ENCODE assay signal across 8 cellular contexts in genomic region chr19:10717356-10718204, GRCh38. TPM values are rescaled to one million over a fixed set of nuclear protein-coding genes. Genes with fewer than 3 reads are reported as not detected.
A peak's percentile ranks its signal among the peaks of the same experiment; 100 is the strongest.
DNase-seq lines count a peak whose midpoint lies in the region; ATAC-seq and TF ChIP-seq lines count a peak whose summit lies in the region.

Gene DNM2 (plus strand): TSS chr19:10718079. CDS start chr19:10718243, 164 bp downstream.

- peak within 1 kb of the TSS; percentile 89 to 94 for H3K27ac ChIP-seq in esophagus (ENCODE audit: low read depth in 2 of 2, low read length in 1 of 2)
- peak within 1 kb of the TSS; percentile 84 for H3K27ac ChIP-seq in muscle layer of colon (ENCODE audit: low read depth, low read length)

- H3K4me3 ChIP-seq in esophagus (ENCODE audit: low read depth in 1 of 2, low read length in 2 of 2), result peak within 1 kb of the TSS; percentile 65 to 99
- H3K4me3 ChIP-seq in muscle layer of colon (ENCODE audit: low read depth in 1 of 2, low read length in 2 of 2), result peak within 1 kb of the TSS; percentile 67 to 84

- H3K4me3 Mint-ChIP-seq in activated T-cell treated with anti-CD3 and anti-CD28 coated beads, Interleukin-2, amount 50 U/mL, for 4 hours, result peak within 1 kb of the TSS; percentile 98

- H3K4me1 ChIP-seq in esophagus (ENCODE audit: control insufficient read depth in 2 of 2, insufficient read depth in 2 of 2, low read length in 1 of 2) (peaks cover 4 to 12% of the 10 kb centered on the region in 2 donors), muscle layer of colon (ENCODE audit: insufficient read depth, low read length) (peaks cover 25% of the 10 kb centered on the region)

- DNase-seq in DMS53 (lab: John Stamatoyannopoulos, UW) (peak; percentile 99), KBM-7 (peak; percentile 100)
- DNase-seq in activated T-cell treated with anti-CD3 and anti-CD28 coated beads, Interleukin-2, amount 50 U/mL, for 4 hours, result peak; percentile 95
- DNase-seq in stimulated activated CD8-positive, alpha-beta memory T cell treated with anti-CD3 and anti-CD28 coated beads, Interleukin-7, amount 100 ng/mL, for 4 hours (ENCODE audit: low read depth in 2 of 2), result peak; percentile 95 to 96

- peak; percentile 80 for ATAC-seq in GM21619 (IDR thresholded peaks at IDR 0.05; ENCODE audit: unreplicated experiment)
- peak; percentile 87 to 89 for ATAC-seq in activated T-cell treated with anti-CD3 and anti-CD28 coated beads, Interleukin-2, amount 50 U/mL, for 4 hours

- peaks cover 8% of the 10 kb centered on the region for H3K36me3 Mint-ChIP-seq in activated T-cell treated with anti-CD3 and anti-CD28 coated beads, Interleukin-2, amount 50 U/mL, for 4 hours (ENCODE audit: insufficient read depth)

- peak within 1 kb of the TSS; percentile 78 for H3K9ac ChIP-seq in muscle layer of colon (ENCODE audit: low read length)

- H3K9me3 ChIP-seq in esophagus (ENCODE audit: control insufficient read depth in 2 of 2, insufficient read depth in 1 of 2, low read depth in 1 of 2, low read length in 1 of 2), result no peaks in the 10 kb centered on the region
- no peaks in the 10 kb centered on the region for H3K9me3 ChIP-seq in muscle layer of colon (ENCODE audit: low read length)

- in situ Hi-C loops in KBM-7 (cut with MboI; ENCODE audit: low pct_unique_long_range_greater_than_20kb, low sequenced_read_pairs), result no loop called here

- 0% methylated on average over 43 to 57 of the region's 57 CpGs for WGBS in esophagus, 2 donors

- H3K9me3 Mint-ChIP-seq in activated T-cell treated with anti-CD3 and anti-CD28 coated beads, Interleukin-2, amount 50 U/mL, for 4 hours, result no peaks in the 10 kb centered on the region

- H3K27me3 ChIP-seq in esophagus (ENCODE audit: control insufficient read depth in 1 of 2, insufficient read depth in 2 of 2, low read length in 2 of 2) (no peaks in the 10 kb centered on the region), muscle layer of colon (ENCODE audit: control insufficient read depth in 1 of 2, insufficient read depth in 2 of 2, low read length in 2 of 2) (no peaks in the 10 kb centered on the region)

- H3K36me3 ChIP-seq in esophagus (ENCODE audit: control insufficient read depth in 2 of 2, insufficient read depth in 2 of 2, low read length in 1 of 2), result peaks cover 2 to 11% of the 10 kb centered on the region in 2 donors
- H3K36me3 ChIP-seq in muscle layer of colon (ENCODE audit: insufficient read depth, low read length), result peaks cover 10% of the 10 kb centered on the region

- H3K27me3 Mint-ChIP-seq in activated T-cell treated with anti-CD3 and anti-CD28 coated beads, Interleukin-2, amount 50 U/mL, for 4 hours (ENCODE audit: low read depth), result no peaks in the 10 kb centered on the region

- H3K4me1 Mint-ChIP-seq in activated T-cell treated with anti-CD3 and anti-CD28 coated beads, Interleukin-2, amount 50 U/mL, for 4 hours (ENCODE audit: low read depth), result peaks cover 36% of the 10 kb centered on the region

TF ChIP-seq in PFSK-1, 5 proteins besides CTCF, POLR2A, EP300 and RAD21:
- TF ChIP-seq SIN3A (IDR thresholded peaks at IDR 0.05; ENCODE audit: borderline replicate concordance, insufficient read depth, low read length), result 0 out of 2 replicates have a peak, but pooled peaks have one; percentile 51
- 0 out of 2 replicates have a peak, but pooled peaks have one; percentile 56 for TF ChIP-seq TAF1 (IDR thresholded peaks at IDR 0.05; ENCODE audit: borderline replicate concordance, insufficient read depth, low read length)
- no peak for TF ChIP-seq REST (IDR thresholded peaks at IDR 0.05; ENCODE audit: insufficient read depth in 1 of 2, low read depth in 2 of 2, low read length in 2 of 2)
- TF ChIP-seq POLR2AphosphoS5 (IDR thresholded peaks at IDR 0.05; ENCODE audit: low read depth, low read length), result peak; percentile 53
- TF ChIP-seq FOXP2 (optimal IDR thresholded peaks at IDR 0.05; ENCODE audit: borderline replicate concordance, extremely low read depth, extremely low read length, insufficient read depth), result peak; percentile 88
TF ChIP-seq in PFSK-1: peak in this region for 4.

RNA-seq across cellular contexts. Expression of gene DNM2, which starts in this region (rescaled TPM):
- polyA plus RNA-seq in PFSK-1 (2012; ENCODE audit: insufficient read length, low read depth), result 265 TPM
- total RNA-seq in activated T-cell treated with anti-CD3 and anti-CD28 coated beads, Interleukin-2, amount 50 U/mL, for 4 hours, result 100 to 1,000 TPM; 152 to 161 (median 158) TPM
- polyA plus RNA-seq in esophagus, result 10 to 100 TPM; 68.4 to 87.9 TPM

Comparison
In these comparisons a context has a peak if more than half of its experiments do, and no peak if none do; other contexts are left out.
1. Peak in every context shown above with its lines: DNase-seq, ATAC-seq, H3K4me3 ChIP-seq and H3K27ac ChIP-seq.